2 cellular contexts compared by ENCODE assay signal in the genomic region with DNA sequence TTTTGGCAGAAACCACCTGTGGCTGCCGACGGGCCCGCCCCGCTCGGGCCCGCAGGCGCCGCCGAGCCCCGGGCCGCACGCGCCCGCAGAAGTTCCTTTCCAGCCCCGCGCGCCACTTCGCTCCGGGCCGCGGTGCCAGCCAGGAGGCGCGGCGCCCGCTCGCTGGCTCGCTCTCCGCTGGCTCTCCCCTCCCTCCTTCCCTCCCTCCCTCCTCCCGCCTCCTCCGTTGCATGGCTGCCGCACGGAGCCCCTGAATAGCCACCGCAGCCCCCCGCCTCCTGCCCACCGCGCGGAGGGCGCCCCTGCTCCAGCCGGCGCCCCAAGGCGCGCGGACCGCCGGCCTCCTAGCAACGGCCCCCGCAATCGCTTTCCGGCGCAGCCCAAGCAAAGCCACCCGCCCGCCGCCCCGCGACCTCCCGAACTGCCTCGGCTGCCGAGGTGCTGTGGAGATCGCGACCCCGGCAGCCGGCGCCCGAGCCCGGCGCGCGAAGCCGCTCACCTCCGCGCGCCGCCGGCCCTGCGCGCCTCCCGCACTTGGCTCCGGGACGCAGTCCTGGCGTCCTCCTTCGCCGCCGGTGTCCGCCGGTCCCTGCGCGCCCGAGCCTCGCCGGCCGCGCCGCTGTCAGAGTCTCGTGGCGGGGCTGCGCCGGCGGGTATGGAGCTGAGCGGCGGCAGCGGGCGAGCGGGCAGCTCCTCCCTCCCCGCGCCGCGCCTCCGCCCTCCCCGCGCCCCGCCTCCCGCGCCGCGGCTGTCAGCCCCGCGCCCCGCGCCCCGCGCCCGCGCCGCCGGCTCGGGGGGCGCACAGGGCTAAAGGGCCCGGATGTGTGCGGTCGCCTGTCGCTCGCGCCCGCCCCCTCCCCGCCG.
TF ChIP-seq lines count a peak whose summit lies in the region.

A gene (minus strand): TSS at position 657 of the 864 bp plus-strand sequence.

TF ChIP-seq in HCT116, 20 proteins besides CTCF, POLR2A, EP300 and RAD21 (continued from another document):
- TF ChIP-seq, protein P1, sequence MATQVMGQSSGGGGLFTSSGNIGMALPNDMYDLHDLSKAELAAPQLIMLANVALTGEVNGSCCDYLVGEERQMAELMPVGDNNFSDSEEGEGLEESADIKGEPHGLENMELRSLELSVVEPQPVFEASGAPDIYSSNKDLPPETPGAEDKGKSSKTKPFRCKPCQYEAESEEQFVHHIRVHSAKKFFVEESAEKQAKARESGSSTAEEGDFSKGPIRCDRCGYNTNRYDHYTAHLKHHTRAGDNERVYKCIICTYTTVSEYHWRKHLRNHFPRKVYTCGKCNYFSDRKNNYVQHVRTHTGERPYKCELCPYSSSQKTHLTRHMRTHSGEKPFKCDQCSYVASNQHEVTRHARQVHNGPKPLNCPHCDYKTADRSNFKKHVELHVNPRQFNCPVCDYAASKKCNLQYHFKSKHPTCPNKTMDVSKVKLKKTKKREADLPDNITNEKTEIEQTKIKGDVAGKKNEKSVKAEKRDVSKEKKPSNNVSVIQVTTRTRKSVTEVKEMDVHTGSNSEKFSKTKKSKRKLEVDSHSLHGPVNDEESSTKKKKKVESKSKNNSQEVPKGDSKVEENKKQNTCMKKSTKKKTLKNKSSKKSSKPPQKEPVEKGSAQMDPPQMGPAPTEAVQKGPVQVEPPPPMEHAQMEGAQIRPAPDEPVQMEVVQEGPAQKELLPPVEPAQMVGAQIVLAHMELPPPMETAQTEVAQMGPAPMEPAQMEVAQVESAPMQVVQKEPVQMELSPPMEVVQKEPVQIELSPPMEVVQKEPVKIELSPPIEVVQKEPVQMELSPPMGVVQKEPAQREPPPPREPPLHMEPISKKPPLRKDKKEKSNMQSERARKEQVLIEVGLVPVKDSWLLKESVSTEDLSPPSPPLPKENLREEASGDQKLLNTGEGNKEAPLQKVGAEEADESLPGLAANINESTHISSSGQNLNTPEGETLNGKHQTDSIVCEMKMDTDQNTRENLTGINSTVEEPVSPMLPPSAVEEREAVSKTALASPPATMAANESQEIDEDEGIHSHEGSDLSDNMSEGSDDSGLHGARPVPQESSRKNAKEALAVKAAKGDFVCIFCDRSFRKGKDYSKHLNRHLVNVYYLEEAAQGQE (IDR thresholded peaks at IDR 0.05; ENCODE audit: low read depth), result no peak
- TF ChIP-seq, protein P2, sequence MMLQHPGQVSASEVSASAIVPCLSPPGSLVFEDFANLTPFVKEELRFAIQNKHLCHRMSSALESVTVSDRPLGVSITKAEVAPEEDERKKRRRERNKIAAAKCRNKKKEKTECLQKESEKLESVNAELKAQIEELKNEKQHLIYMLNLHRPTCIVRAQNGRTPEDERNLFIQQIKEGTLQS (IDR thresholded peaks at IDR 0.05), result no peak
- no peak for TF ChIP-seq ELF1 (IDR thresholded peaks at IDR 0.05; ENCODE audit: borderline replicate concordance, low read depth)
- TF ChIP-seq ZFX (IDR thresholded peaks at IDR 0.05), result no peak
- no peak for TF ChIP-seq YY1 (IDR thresholded peaks at IDR 0.05; ENCODE audit: extremely low read depth, insufficient replicate concordance, low read depth, low read length)
TF ChIP-seq in HCT116: peak in this region for 0.

TF ChIP-seq in liver, 16 proteins besides CTCF, POLR2A, EP300 and RAD21 (continued from another document):
- TF ChIP-seq GABPA (IDR thresholded peaks at IDR 0.05 in 1 of 2, conservative IDR thresholded peaks at IDR 0.05 in 1 of 2) (no peak), RXRA (IDR thresholded peaks at IDR 0.05) (no peak), FOXA2 (IDR thresholded peaks at IDR 0.05) (no peak), FOXA1 (IDR thresholded peaks at IDR 0.05) (no peak), SP1 (IDR thresholded peaks at IDR 0.05) (no peak)
- TF ChIP-seq, protein P3, sequence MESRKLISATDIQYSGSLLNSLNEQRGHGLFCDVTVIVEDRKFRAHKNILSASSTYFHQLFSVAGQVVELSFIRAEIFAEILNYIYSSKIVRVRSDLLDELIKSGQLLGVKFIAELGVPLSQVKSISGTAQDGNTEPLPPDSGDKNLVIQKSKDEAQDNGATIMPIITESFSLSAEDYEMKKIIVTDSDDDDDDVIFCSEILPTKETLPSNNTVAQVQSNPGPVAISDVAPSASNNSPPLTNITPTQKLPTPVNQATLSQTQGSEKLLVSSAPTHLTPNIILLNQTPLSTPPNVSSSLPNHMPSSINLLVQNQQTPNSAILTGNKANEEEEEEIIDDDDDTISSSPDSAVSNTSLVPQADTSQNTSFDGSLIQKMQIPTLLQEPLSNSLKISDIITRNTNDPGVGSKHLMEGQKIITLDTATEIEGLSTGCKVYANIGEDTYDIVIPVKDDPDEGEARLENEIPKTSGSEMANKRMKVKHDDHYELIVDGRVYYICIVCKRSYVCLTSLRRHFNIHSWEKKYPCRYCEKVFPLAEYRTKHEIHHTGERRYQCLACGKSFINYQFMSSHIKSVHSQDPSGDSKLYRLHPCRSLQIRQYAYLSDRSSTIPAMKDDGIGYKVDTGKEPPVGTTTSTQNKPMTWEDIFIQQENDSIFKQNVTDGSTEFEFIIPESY (IDR thresholded peaks at IDR 0.05), result no peak
